8 cellular contexts compared by ENCODE assay signal in genomic region chr1:155125946-155126493, GRCh38. TPM values are rescaled to one million over a fixed set of nuclear protein-coding genes. Genes with fewer than 3 reads are reported as not detected.
A peak's percentile ranks its signal among the peaks of the same experiment; 100 is the strongest.
DNase-seq lines count a peak whose midpoint lies in the region; ATAC-seq and TF ChIP-seq lines count a peak whose summit lies in the region.

No MANE protein-coding gene starts in this region.

- no peaks in the 10 kb centered on the region for H3K9me3 Mint-ChIP-seq in progenitor cell of endocrine pancreas (ENCODE audit: low read depth)

- H3K9me3 ChIP-seq in left ventricle myocardium inferior (replicated peaks): no peaks in the 10 kb centered on the region

- H3K4me1 ChIP-seq in left ventricle myocardium inferior: peaks cover 70% of the 10 kb centered on the region

- no peak for TF ChIP-seq CTCF in left ventricle myocardium inferior (IDR thresholded peaks at IDR 0.05; ENCODE audit: borderline replicate concordance)
- no peak for TF ChIP-seq CTCF in progenitor cell of endocrine pancreas (IDR thresholded peaks at IDR 0.05; ENCODE audit: unreplicated experiment)

- intact Hi-C loops in left ventricle myocardium inferior (cut with micrococcal nuclease): loop anchor here (5.0 kb wide), 1 partner anchor 34 kb away; no protein-coding TSS in a partner anchor

- H3K27ac ChIP-seq in left ventricle myocardium inferior (replicated peaks): peak overlapping the region; percentile 95

- ATAC-seq in GM19324 (IDR thresholded peaks at IDR 0.05; ENCODE audit: low FRiP score, unreplicated experiment) (no peak), HG02885 (IDR thresholded peaks at IDR 0.05; ENCODE audit: poor library complexity, unreplicated experiment) (no peak)

- peak; percentile 46 for DNase-seq in GM03348 (ENCODE audit: low spot score)
- DNase-seq in amniotic epithelial cell (ENCODE audit: low read depth): peak; percentile 25
- DNase-seq in left ventricle myocardium inferior: peak; percentile 56
- no peak for DNase-seq in progenitor cell of endocrine pancreas (ENCODE audit: low spot score, unreplicated experiment)
- no peak for DNase-seq in kidney glomerular epithelial cell (lab: John Stamatoyannopoulos, UW)
- DNase-seq in KG1 (lab: John Stamatoyannopoulos, UW): no peak

- H3K4me3 ChIP-seq in left ventricle myocardium inferior: peak overlapping the region; percentile 87

- H3K27ac Mint-ChIP-seq in progenitor cell of endocrine pancreas: peak overlapping the region; percentile 86

- no peaks in the 10 kb centered on the region for H3K27me3 ChIP-seq in left ventricle myocardium inferior (ENCODE audit: low read depth)

- peaks cover under 1% of the 10 kb centered on the region for H3K36me3 ChIP-seq in left ventricle myocardium inferior

- no peaks in the 10 kb centered on the region for H3K36me3 Mint-ChIP-seq in progenitor cell of endocrine pancreas (ENCODE audit: insufficient read depth)

- H3K4me1 Mint-ChIP-seq in progenitor cell of endocrine pancreas (ENCODE audit: low read depth): peaks cover 39% of the 10 kb centered on the region

- H3K27me3 Mint-ChIP-seq in progenitor cell of endocrine pancreas: peaks cover 46% of the 10 kb centered on the region

- H3K4me3 Mint-ChIP-seq in progenitor cell of endocrine pancreas (ENCODE audit: low read depth): peak overlapping the region; percentile 80

RNA-seq across cellular contexts. Expression of gene EFNA1, which starts 1.7 kb away (rescaled TPM):
- total RNA-seq in left ventricle myocardium inferior (42.9 TPM), progenitor cell of endocrine pancreas (22.1 and 22.2 TPM in 2 replicates)

RNA-seq across cellular contexts. Expression of gene SLC50A1, which starts 9.6 kb away (rescaled TPM):
- 8.2 TPM for total RNA-seq in left ventricle myocardium inferior
- 33.3 and 35.5 TPM in 2 replicates for total RNA-seq in progenitor cell of endocrine pancreas

RNA-seq across cellular contexts. Expression of gene DPM3, which starts 14.3 kb away (rescaled TPM):
- total RNA-seq in left ventricle myocardium inferior (54.5 TPM), progenitor cell of endocrine pancreas (45.6 and 49.3 TPM in 2 replicates)

RNA-seq across cellular contexts. Expression of gene KRTCAP2, which starts 47.1 kb away (rescaled TPM):
- 113 TPM for total RNA-seq in left ventricle myocardium inferior
- 146 and 149 TPM in 2 replicates for total RNA-seq in progenitor cell of endocrine pancreas

RNA-seq across cellular contexts. Expression of gene EFNA3, which starts 47.4 kb away (rescaled TPM):
- 0.71 TPM for total RNA-seq in left ventricle myocardium inferior
- total RNA-seq in progenitor cell of endocrine pancreas: 9.0 and 10.5 TPM in 2 replicates

Comparison
In these comparisons a context has a peak if more than half of its experiments do, and no peak if none do; other contexts are left out.
1. DNase-seq: peak in GM03348 (single experiment), amniotic epithelial cell (single experiment) and left ventricle myocardium inferior (single experiment); none in progenitor cell of endocrine pancreas (single experiment), kidney glomerular epithelial cell (single experiment) and KG1 (single experiment).